Comparison of ENCODE assay signal across 1 cellular context in genomic region chr11:76700177-76701100, GRCh38.
TF ChIP-seq lines count a peak whose summit lies in the region.

No MANE protein-coding gene starts in this region.

TF ChIP-seq in K562, 482 proteins besides CTCF, POLR2A, EP300 and RAD21 (continued from another document and continues in another):
- peak; percentile 79 to 85; a peak in 1 of 4 replicates for TF ChIP-seq UBTF (IDR thresholded peaks at IDR 0.05; ENCODE audit: borderline replicate concordance in 1 of 2, low read depth in 2 of 2, low read length in 2 of 2)
- TF ChIP-seq ZNF449 (CRISPR knock-in tag; IDR thresholded peaks at IDR 0.05), result no peak
- TF ChIP-seq NRF1 (conservative IDR thresholded peaks at IDR 0.05 in 1 of 2, IDR thresholded peaks at IDR 0.05 in 1 of 2), result peak in 1 of 2 experiments; percentile 55; a peak in 2 of 4 replicates
- TF ChIP-seq NCOA4 (IDR thresholded peaks at IDR 0.05; ENCODE audit: partially characterized antibody), result peak; percentile 82
- no peak for TF ChIP-seq ARID4B (CRISPR knock-in tag; IDR thresholded peaks at IDR 0.05)
- TF ChIP-seq, protein P1, sequence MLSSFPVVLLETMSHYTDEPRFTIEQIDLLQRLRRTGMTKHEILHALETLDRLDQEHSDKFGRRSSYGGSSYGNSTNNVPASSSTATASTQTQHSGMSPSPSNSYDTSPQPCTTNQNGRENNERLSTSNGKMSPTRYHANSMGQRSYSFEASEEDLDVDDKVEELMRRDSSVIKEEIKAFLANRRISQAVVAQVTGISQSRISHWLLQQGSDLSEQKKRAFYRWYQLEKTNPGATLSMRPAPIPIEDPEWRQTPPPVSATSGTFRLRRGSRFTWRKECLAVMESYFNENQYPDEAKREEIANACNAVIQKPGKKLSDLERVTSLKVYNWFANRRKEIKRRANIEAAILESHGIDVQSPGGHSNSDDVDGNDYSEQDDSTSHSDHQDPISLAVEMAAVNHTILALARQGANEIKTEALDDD (IDR thresholded peaks at IDR 0.05), result peak; percentile 43; the same call in 1 of the 2 replicates
- TF ChIP-seq U2AF1 (optimal IDR thresholded peaks at IDR 0.05; ENCODE audit: low read depth, low read length), result no peak
- peak; percentile 62; the same call in 1 of the 2 replicates for TF ChIP-seq NCOA6 (IDR thresholded peaks at IDR 0.05)
- no peak for TF ChIP-seq LARP7 (IDR thresholded peaks at IDR 0.05)
- no peak for TF ChIP-seq ASH1L (IDR thresholded peaks at IDR 0.05; ENCODE audit: borderline replicate concordance, low read depth, partially characterized antibody)
- no peak for TF ChIP-seq POLR2B (IDR thresholded peaks at IDR 0.05; ENCODE audit: low read depth, partially characterized antibody)
- TF ChIP-seq ZNF584 (CRISPR knock-in tag; IDR thresholded peaks at IDR 0.05; ENCODE audit: low read depth), result no peak
- TF ChIP-seq ZMIZ1 (IDR thresholded peaks at IDR 0.05; ENCODE audit: low read depth in 2 of 2, low read length in 2 of 2), result peak in 1 of 2 experiments; percentile 95; a peak in 2 of 4 replicates
- TF ChIP-seq ZEB2 (IDR thresholded peaks at IDR 0.05), result peak; percentile 72; the same call in 1 of the 2 replicates
- no peak for TF ChIP-seq DDX20 (tag; IDR thresholded peaks at IDR 0.05; ENCODE audit: low read depth)
- TF ChIP-seq POLR2AphosphoS5 (IDR thresholded peaks at IDR 0.05; ENCODE audit: control insufficient read depth, insufficient read depth, low read depth, low read length), result peak; percentile 98
- TF ChIP-seq, protein P2, sequence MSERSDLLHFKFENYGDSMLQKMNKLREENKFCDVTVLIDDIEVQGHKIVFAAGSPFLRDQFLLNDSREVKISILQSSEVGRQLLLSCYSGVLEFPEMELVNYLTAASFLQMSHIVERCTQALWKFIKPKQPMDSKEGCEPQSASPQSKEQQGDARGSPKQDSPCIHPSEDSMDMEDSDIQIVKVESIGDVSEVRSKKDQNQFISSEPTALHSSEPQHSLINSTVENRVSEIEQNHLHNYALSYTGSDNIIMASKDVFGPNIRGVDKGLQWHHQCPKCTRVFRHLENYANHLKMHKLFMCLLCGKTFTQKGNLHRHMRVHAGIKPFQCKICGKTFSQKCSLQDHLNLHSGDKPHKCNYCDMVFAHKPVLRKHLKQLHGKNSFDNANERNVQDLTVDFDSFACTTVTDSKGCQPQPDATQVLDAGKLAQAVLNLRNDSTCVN (CRISPR knock-in tag; IDR thresholded peaks at IDR 0.05), result no peak
- no peak for TF ChIP-seq ZNF212 (CRISPR knock-in tag; IDR thresholded peaks at IDR 0.05)
- TF ChIP-seq SOX6 (IDR thresholded peaks at IDR 0.05), result peak; percentile 92
- TF ChIP-seq NBN (IDR thresholded peaks at IDR 0.05; ENCODE audit: low read depth), result peak; percentile 96
- no peak for TF ChIP-seq ZNF436 (CRISPR knock-in tag; IDR thresholded peaks at IDR 0.05)
- TF ChIP-seq ZNF431 (CRISPR knock-in tag; IDR thresholded peaks at IDR 0.05), result 0 out of 2 replicates have a peak, but pooled peaks have one; percentile 40
- peak; percentile 52; the same call in 1 of the 2 replicates for TF ChIP-seq ESRRA (IDR thresholded peaks at IDR 0.05; ENCODE audit: borderline replicate concordance, low read depth)
- TF ChIP-seq ELF2 (CRISPR knock-in tag; IDR thresholded peaks at IDR 0.05), result 0 out of 2 replicates have a peak, but pooled peaks have one; percentile 15
- no peak for TF ChIP-seq SIX5 (IDR thresholded peaks at IDR 0.05; ENCODE audit: borderline replicate concordance in 1 of 2, insufficient read depth in 1 of 2, low read depth in 1 of 2, low read length in 2 of 2)
- TF ChIP-seq TBP (optimal IDR thresholded peaks at IDR 0.05; ENCODE audit: low read depth, low read length), result peak; percentile 29
- no peak for TF ChIP-seq CHCHD3 (CRISPR knock-in tag; IDR thresholded peaks at IDR 0.05)
- TF ChIP-seq, protein P3, sequence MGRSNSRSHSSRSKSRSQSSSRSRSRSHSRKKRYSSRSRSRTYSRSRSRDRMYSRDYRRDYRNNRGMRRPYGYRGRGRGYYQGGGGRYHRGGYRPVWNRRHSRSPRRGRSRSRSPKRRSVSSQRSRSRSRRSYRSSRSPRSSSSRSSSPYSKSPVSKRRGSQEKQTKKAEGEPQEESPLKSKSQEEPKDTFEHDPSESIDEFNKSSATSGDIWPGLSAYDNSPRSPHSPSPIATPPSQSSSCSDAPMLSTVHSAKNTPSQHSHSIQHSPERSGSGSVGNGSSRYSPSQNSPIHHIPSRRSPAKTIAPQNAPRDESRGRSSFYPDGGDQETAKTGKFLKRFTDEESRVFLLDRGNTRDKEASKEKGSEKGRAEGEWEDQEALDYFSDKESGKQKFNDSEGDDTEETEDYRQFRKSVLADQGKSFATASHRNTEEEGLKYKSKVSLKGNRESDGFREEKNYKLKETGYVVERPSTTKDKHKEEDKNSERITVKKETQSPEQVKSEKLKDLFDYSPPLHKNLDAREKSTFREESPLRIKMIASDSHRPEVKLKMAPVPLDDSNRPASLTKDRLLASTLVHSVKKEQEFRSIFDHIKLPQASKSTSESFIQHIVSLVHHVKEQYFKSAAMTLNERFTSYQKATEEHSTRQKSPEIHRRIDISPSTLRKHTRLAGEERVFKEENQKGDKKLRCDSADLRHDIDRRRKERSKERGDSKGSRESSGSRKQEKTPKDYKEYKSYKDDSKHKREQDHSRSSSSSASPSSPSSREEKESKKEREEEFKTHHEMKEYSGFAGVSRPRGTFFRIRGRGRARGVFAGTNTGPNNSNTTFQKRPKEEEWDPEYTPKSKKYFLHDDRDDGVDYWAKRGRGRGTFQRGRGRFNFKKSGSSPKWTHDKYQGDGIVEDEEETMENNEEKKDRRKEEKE (IDR thresholded peaks at IDR 0.05; ENCODE audit: borderline replicate concordance in 1 of 2, control insufficient read depth in 1 of 2, low read depth in 2 of 2, low read length in 1 of 2), result no peak; a peak in 1 of 4 replicates
- no peak for TF ChIP-seq E2F6 (IDR thresholded peaks at IDR 0.05; ENCODE audit: borderline replicate concordance in 1 of 2, extremely low read depth in 1 of 2, insufficient read depth in 1 of 2, insufficient read length in 1 of 2, low read depth in 1 of 2, low read length in 1 of 2, poor library complexity in 1 of 2, severe bottlenecking in 1 of 2)
- TF ChIP-seq XRCC3 (IDR thresholded peaks at IDR 0.05), result no peak
- TF ChIP-seq ARID1B (IDR thresholded peaks at IDR 0.05), result peak; percentile 100
- TF ChIP-seq, protein P4, sequence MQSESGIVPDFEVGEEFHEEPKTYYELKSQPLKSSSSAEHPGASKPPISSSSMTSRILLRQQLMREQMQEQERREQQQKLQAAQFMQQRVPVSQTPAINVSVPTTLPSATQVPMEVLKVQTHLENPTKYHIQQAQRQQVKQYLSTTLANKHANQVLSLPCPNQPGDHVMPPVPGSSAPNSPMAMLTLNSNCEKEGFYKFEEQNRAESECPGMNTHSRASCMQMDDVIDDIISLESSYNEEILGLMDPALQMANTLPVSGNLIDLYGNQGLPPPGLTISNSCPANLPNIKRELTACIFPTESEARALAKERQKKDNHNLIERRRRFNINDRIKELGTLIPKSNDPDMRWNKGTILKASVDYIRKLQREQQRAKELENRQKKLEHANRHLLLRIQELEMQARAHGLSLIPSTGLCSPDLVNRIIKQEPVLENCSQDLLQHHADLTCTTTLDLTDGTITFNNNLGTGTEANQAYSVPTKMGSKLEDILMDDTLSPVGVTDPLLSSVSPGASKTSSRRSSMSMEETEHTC (IDR thresholded peaks at IDR 0.05), result peak; percentile 82
